In genomic region chr22:35967046-35967397, GRCh38 we compare ENCODE assay signal across 20 cellular contexts.
"Had no signal": no experiment of that assay in that cellular context is flagged by ENCODE, and none has a peak within 500 bp of the region (broad histone marks: within the 10 kb centered on the region; RNA-seq: fewer than 3 reads in every experiment).

No MANE protein-coding gene starts in this region.

- DNase-seq: Karpas-422, KG1, MG63, NCI-H1092 treated with DMSO at 0.1 percent for 48 hours, NCI-H1436, NCI-H187, NCI-H2029, NCI-H2081 treated with DMSO at 0.1 percent for 48 hours, NCI-H2171, NCI-H226, NCI-H446, NCI-H510A, NCI-H524 treated with DMSO at 0.1 percent for 48 hours, NCI-H69, NCI-H774, SHP77 treated with DMSO at 0.1 percent for 48 hours, SJCRH30, SW 1271, T-helper 1 cell had no signal

- H3K27ac ChIP-seq: RWPE1, SJCRH30 had no signal

- H3K27me3 ChIP-seq: MG63, SJCRH30 had no signal

- H3K36me3 ChIP-seq: MG63, SJCRH30 had no signal

- H3K4me3 ChIP-seq: MG63, SJCRH30 had no signal

- H3K9me3 ChIP-seq: MG63, SJCRH30 had no signal
